ENCODE assay signal across 19 cellular contexts in the genomic region with DNA sequence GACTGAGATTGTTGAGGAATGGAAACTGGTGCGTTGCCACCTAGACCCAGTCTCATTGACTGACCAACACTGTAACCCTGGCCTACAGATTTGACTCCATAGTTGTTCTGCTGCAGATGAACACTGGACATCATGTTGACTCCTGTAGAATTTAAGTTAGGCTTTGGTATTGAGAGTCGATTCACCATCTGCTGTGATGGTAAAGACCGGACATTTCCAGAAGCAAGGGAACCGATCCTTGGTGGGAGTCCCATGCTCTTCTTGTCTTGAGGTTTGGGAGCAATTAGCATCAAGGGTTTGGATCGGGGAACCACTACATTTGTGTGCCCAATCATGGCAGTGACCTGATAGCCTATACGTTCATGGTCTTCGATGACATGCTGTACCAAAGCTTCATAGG.
"Had no signal": no experiment of that assay in that cellular context is flagged by ENCODE, and none has a peak within 500 bp of the region (broad histone marks: within the 10 kb centered on the region; RNA-seq: fewer than 3 reads in every experiment).

No MANE protein-coding gene starts in this region.

- DNase-seq: activated effector memory CD4-positive, alpha-beta T cell treated with anti-CD3 and anti-CD28 coated beads, Interleukin-2, amount 50 U/mL, for 16 hours; activated T-cell treated with anti-CD3 and anti-CD28 coated beads, Interleukin-2, amount 50 U/mL, for 1 hour; amygdala; foreskin fibroblast; hippocampal formation; left lung; mesenchymal stem cell; naive thymus-derived CD8-positive, alpha-beta T cell; pancreas; sigmoid colon; spleen; tibial artery had no signal

- H3K9me3 ChIP-seq: left lung, pancreas, sigmoid colon, spleen, tibial artery, vagina had no signal

- H3K27me3 ChIP-seq: left lung, pancreas, sigmoid colon, spleen, tibial artery, vagina had no signal

- H3K27ac Mint-ChIP-seq: activated naive CD4-positive, alpha-beta T cell treated with anti-CD3 and anti-CD28 coated beads, Interleukin-2, amount 50 U/mL, for 24 hours had no signal

- H3K4me3 ChIP-seq: coronary artery, left lung, pancreas, sigmoid colon, spleen, tibial artery, vagina had no signal

- H3K27me3 Mint-ChIP-seq: activated naive CD4-positive, alpha-beta T cell treated with anti-CD3 and anti-CD28 coated beads, Interleukin-2, amount 50 U/mL, for 24 hours; brain; central memory CD8-positive, alpha-beta T cell; naive thymus-derived CD8-positive, alpha-beta T cell had no signal

- H3K9me3 Mint-ChIP-seq: activated naive CD4-positive, alpha-beta T cell treated with anti-CD3 and anti-CD28 coated beads, Interleukin-2, amount 50 U/mL, for 24 hours; brain; central memory CD8-positive, alpha-beta T cell; naive thymus-derived CD8-positive, alpha-beta T cell had no signal

- H3K4me3 Mint-ChIP-seq: activated naive CD4-positive, alpha-beta T cell treated with anti-CD3 and anti-CD28 coated beads, Interleukin-2, amount 50 U/mL, for 24 hours; brain; central memory CD8-positive, alpha-beta T cell had no signal

- H3K4me1 ChIP-seq: left lung, sigmoid colon, spleen, tibial artery, vagina had no signal

- ATAC-seq: left lung; naive thymus-derived CD8-positive, alpha-beta T cell; pancreas had no signal

- FAIRE-seq: endothelial cell of umbilical vein, keratinocyte, pancreas had no signal

- H3K27ac ChIP-seq: coronary artery, left lung, pancreas, sigmoid colon, spleen, tibial artery, vagina had no signal
